In genomic region chr1:183636334-183636682, GRCh38 we compare ENCODE assay signal across 8 cellular contexts.
A peak's percentile ranks its signal among the peaks of the same experiment; 100 is the strongest.
DNase-seq lines count a peak whose midpoint lies in the region; TF ChIP-seq lines count a peak whose summit lies in the region.

No MANE protein-coding gene starts in this region.

- peak overlapping the region; percentile 77 for H3K27ac ChIP-seq in parathyroid adenoma

- peak overlapping the region; percentile 79 for H2AFZ ChIP-seq in parathyroid adenoma

- H3K4me2 ChIP-seq in parathyroid adenoma (ENCODE audit: low read length): peak overlapping the region; percentile 97

- in situ Hi-C loops in GM13977 (cut with MboI; ENCODE audit: low pct_unique_long_range_greater_than_20kb, low sequenced_read_pairs, unreplicated experiment): no loop called here

- no peaks in the 10 kb centered on the region for H3K9me3 ChIP-seq in ES-I3 (ENCODE audit: control insufficient read depth, insufficient read depth, low read length)
- no peaks in the 10 kb centered on the region for H3K9me3 ChIP-seq in NT2/D1 (ENCODE audit: insufficient read depth, low read length)
- H3K9me3 ChIP-seq in parathyroid adenoma (ENCODE audit: control insufficient read depth, low read length): no peaks in the 10 kb centered on the region

- H3K9ac ChIP-seq in ES-I3 (ENCODE audit: low read depth, low read length) (peak overlapping the region; percentile 93; the same call in 1 of the 2 replicates), NT2/D1 (ENCODE audit: insufficient read length, low read depth) (peak overlapping the region; percentile 27), parathyroid adenoma (no peak overlapping the region)

- H3K4me3 ChIP-seq in NT2/D1 (ENCODE audit: insufficient read length, low read depth): peak overlapping the region; percentile 92
- H3K4me3 ChIP-seq in epithelial cell of esophagus (ENCODE audit: low read length): peak overlapping the region; percentile 91
- peak overlapping the region; percentile 96 for H3K4me3 ChIP-seq in parathyroid adenoma (ENCODE audit: low read depth, low read length)

- H3K36me3 ChIP-seq in ES-I3 (ENCODE audit: insufficient read depth, low read length) (no peaks in the 10 kb centered on the region), NT2/D1 (ENCODE audit: insufficient read depth, insufficient read length, low read length) (peaks cover 12% of the 10 kb centered on the region), parathyroid adenoma (ENCODE audit: control insufficient read depth, insufficient read depth, low read length) (no peaks in the 10 kb centered on the region)

- DNase-seq in NT2/D1 (ENCODE audit: low read depth, low spot score) (no peak), epithelial cell of esophagus (ENCODE audit: low read depth) (no peak), cerebellar cortex (ENCODE audit: low spot score) (no peak), GM13977 (ENCODE audit: low spot score) (no peak), glomerular visceral epithelial cell (ENCODE audit: extremely low spot score) (no peak)
- DNase-seq in effector CD4-positive, alpha-beta T cell: no peak

- no peaks in the 10 kb centered on the region for H3K79me2 ChIP-seq in parathyroid adenoma

- no peaks in the 10 kb centered on the region for H3K4me1 ChIP-seq in ES-I3 (ENCODE audit: insufficient read depth, low read length)
- H3K4me1 ChIP-seq in NT2/D1 (ENCODE audit: insufficient read depth, insufficient read length): peaks cover 3% of the 10 kb centered on the region
- no peaks in the 10 kb centered on the region for H3K4me1 ChIP-seq in parathyroid adenoma

- H3K27me3 ChIP-seq in NT2/D1 (ENCODE audit: insufficient read depth, insufficient read length): peaks cover 21% of the 10 kb centered on the region
- H3K27me3 ChIP-seq in parathyroid adenoma (ENCODE audit: control insufficient read depth, insufficient read depth, low read length): no peaks in the 10 kb centered on the region

- TF ChIP-seq CTCF in epithelial cell of esophagus (IDR thresholded peaks at IDR 0.05; ENCODE audit: insufficient read depth, low read depth, low read length, missing control alignments) (no peak), parathyroid adenoma (IDR thresholded peaks at IDR 0.05) (no peak), GM13977 (IDR thresholded peaks at IDR 0.05; ENCODE audit: extremely low read depth, insufficient read depth, missing control alignments) (no peak)
